ENCODE assay signal across 14 cellular contexts in genomic region chr19:7199613-7200533, GRCh38.
DNase-seq lines count a peak whose midpoint lies in the region; ATAC-seq and TF ChIP-seq lines count a peak whose summit lies in the region.
"Had no signal": no experiment of that assay in that cellular context is flagged by ENCODE, and none has a peak within 500 bp of the region (broad histone marks: within the 10 kb centered on the region; RNA-seq: fewer than 3 reads in every experiment).

No MANE protein-coding gene starts in this region.

- no peak for ATAC-seq in right cardiac atrium
- ATAC-seq: sciatic nerve had no signal

- H3K27me3 Mint-ChIP-seq in MCF 10A (ENCODE audit: insufficient read depth, unreplicated experiment): no peaks in the 10 kb centered on the region

- no peak for TF ChIP-seq POLR2A in esophagus muscularis mucosa (IDR thresholded peaks at IDR 0.05; ENCODE audit: low read depth)

- H3K27me3 ChIP-seq in mammary epithelial cell (ENCODE audit: insufficient read depth, low read length) (no peaks in the 10 kb centered on the region), right cardiac atrium (ENCODE audit: control insufficient read depth, insufficient read depth) (no peaks in the 10 kb centered on the region), skeletal muscle tissue (ENCODE audit: control insufficient read depth in 3 of 3, insufficient read depth in 3 of 3, low read length in 3 of 3) (no peaks in the 10 kb centered on the region), HAP-1 (ENCODE audit: low read depth) (no peaks in the 10 kb centered on the region), esophagus muscularis mucosa (no peaks in the 10 kb centered on the region)
- H3K27me3 ChIP-seq: ascending aorta, tibial nerve had no signal

- H3K9me3 Mint-ChIP-seq in MCF 10A (ENCODE audit: unreplicated experiment): no peaks in the 10 kb centered on the region

- H3K4me1 Mint-ChIP-seq in MCF 10A (ENCODE audit: insufficient read depth, unreplicated experiment): peaks cover 19% of the 10 kb centered on the region

- H3K36me3 Mint-ChIP-seq in MCF 10A (ENCODE audit: insufficient read depth, unreplicated experiment): no peaks in the 10 kb centered on the region

- no peaks in the 10 kb centered on the region for H4K20me1 ChIP-seq in mammary epithelial cell (ENCODE audit: insufficient read depth, low read length)

- BruUV-seq in MCF 10A (replicated peaks; lab: Mats Ljungman, UMichigan) (no TSS peak), mammary epithelial cell (replicated peaks; lab: Mats Ljungman, UMichigan) (no TSS peak)

- H3K79me2 ChIP-seq in mammary epithelial cell (ENCODE audit: insufficient read depth, low read length): no peaks in the 10 kb centered on the region

- H3K9ac ChIP-seq in mammary epithelial cell (ENCODE audit: insufficient read depth, low read length): no peak overlapping the region
- peak overlapping the region in 1 of 3 donors; percentile 10 for H3K9ac ChIP-seq in skeletal muscle tissue (ENCODE audit: low read depth in 1 of 3, low read length in 3 of 3)

- DNase-seq in MCF 10A (ENCODE audit: unreplicated experiment): peak; percentile 51
- no peak for DNase-seq in mammary epithelial cell
- peak; percentile 23 for DNase-seq in NCI-H526 treated with DMSO at 0.1 percent for 48 hours (lab: John Stamatoyannopoulos, UW)
- no peak for DNase-seq in right cardiac atrium
- no peak for DNase-seq in NCI-H128 (lab: John Stamatoyannopoulos, UW; ENCODE audit: unreplicated experiment)
- DNase-seq in HAP-1 (ENCODE audit: low spot score in 2 of 2): no peak
- DNase-seq in esophagus muscularis mucosa (ENCODE audit: extremely low spot score): no peak
- DNase-seq: activated CD8-positive, alpha-beta memory T cell treated with anti-CD3 and anti-CD28 coated beads, Interleukin-2, amount 50 U/mL, for 4 hours; effector memory CD4-positive, alpha-beta T cell; NCI-H2171 treated with DMSO at 0.1 percent for 48 hours had no signal

- intact Hi-C loops in MCF 10A (cut with micrococcal nuclease) (no loop called here), mammary epithelial cell (cut with micrococcal nuclease) (no loop called here), right cardiac atrium (cut with DNase I) (loop anchor here in 3 of 4 donors (2.0 to 5.0 kb wide), 2 partner anchors 91 to 92 kb away; partner anchors contain the start of gene INSR (in 2 of the 3)), esophagus muscularis mucosa (cut with DNase I) (loop anchor here (5.0 kb wide), 1 partner anchor 43 kb away; no protein-coding TSS in a partner anchor)

- H3K4me3 ChIP-seq in mammary epithelial cell (replicated peaks in 1 of 3; ENCODE audit: insufficient read depth in 1 of 3, low read depth in 2 of 3, low read length in 3 of 3): no peak overlapping the region
- H3K4me3 ChIP-seq in right cardiac atrium (ENCODE audit: low read length): no peak overlapping the region
- no peak overlapping the region for H3K4me3 ChIP-seq in skeletal muscle tissue (ENCODE audit: low read length in 3 of 3)
- no peak overlapping the region for H3K4me3 ChIP-seq in HAP-1
- no peak overlapping the region for H3K4me3 ChIP-seq in esophagus muscularis mucosa
- H3K4me3 ChIP-seq: tibial nerve had no signal

- H3K27ac ChIP-seq in mammary epithelial cell (ENCODE audit: insufficient read depth, low read depth, low read length): no peak overlapping the region
- peak overlapping the region; percentile 69 for H3K27ac ChIP-seq in right cardiac atrium (ENCODE audit: low read length)
- peak overlapping the region; percentile 30 for H3K27ac ChIP-seq in skeletal muscle tissue (ENCODE audit: low read depth, low read length)
- H3K27ac ChIP-seq in esophagus muscularis mucosa (replicated peaks in 1 of 4): no peak overlapping the region
- H3K27ac ChIP-seq: ascending aorta had no signal

- dilution Hi-C loops in mammary epithelial cell (cut with HindIII; ENCODE audit: low sequenced_read_pairs): no loop called here

- POLR2A ChIA-PET in MCF 10A (lab: Yijun Ruan, JAX): interaction anchor here (2.0 kb wide), 1 partner anchor 94 kb away, joined by 14 read pairs; the partner anchor contains the start of gene INSR

- TF ChIP-seq CTCF in MCF 10A (IDR thresholded peaks at IDR 0.05; ENCODE audit: unreplicated experiment) (no peak), mammary epithelial cell (conservative IDR thresholded peaks at IDR 0.05 in 1 of 2, IDR thresholded peaks at IDR 0.05 in 1 of 2; ENCODE audit: extremely low read depth in 1 of 2, insufficient read depth in 1 of 2, low read depth in 1 of 2, low read length in 2 of 2) (no peak), esophagus muscularis mucosa (IDR thresholded peaks at IDR 0.05) (no peak)

- no peak overlapping the region for H3K4me3 Mint-ChIP-seq in MCF 10A (ENCODE audit: unreplicated experiment)

- H3K27ac Mint-ChIP-seq in MCF 10A (ENCODE audit: low read depth, unreplicated experiment): no peak overlapping the region

- H3K4me1 ChIP-seq in mammary epithelial cell (ENCODE audit: insufficient read depth, low read length): peaks cover 10% of the 10 kb centered on the region
- H3K4me1 ChIP-seq in right cardiac atrium (ENCODE audit: control insufficient read depth, insufficient read depth, low read length): no peaks in the 10 kb centered on the region
- H3K4me1 ChIP-seq in skeletal muscle tissue (ENCODE audit: control insufficient read depth in 3 of 3, insufficient read depth in 3 of 3, low read length in 3 of 3): peaks cover 15 to 21% (median 18%) of the 10 kb centered on the region in 3 donors
- peaks cover 11% of the 10 kb centered on the region for H3K4me1 ChIP-seq in HAP-1
- peaks cover 23 to 37% (median 29%) of the 10 kb centered on the region in 4 donors for H3K4me1 ChIP-seq in esophagus muscularis mucosa

- no peaks in the 10 kb centered on the region for H3K36me3 ChIP-seq in mammary epithelial cell (ENCODE audit: insufficient read depth, low read length)
- no peaks in the 10 kb centered on the region for H3K36me3 ChIP-seq in skeletal muscle tissue (ENCODE audit: control insufficient read depth in 3 of 3, insufficient read depth in 3 of 3, low read length in 3 of 3)
- H3K36me3 ChIP-seq in HAP-1 (replicated peaks): no peaks in the 10 kb centered on the region
- H3K36me3 ChIP-seq in esophagus muscularis mucosa: no peaks in the 10 kb centered on the region
- H3K36me3 ChIP-seq: ascending aorta, tibial nerve had no signal

- WGBS in mammary epithelial cell (ENCODE audit: low coverage, missing lambda C conversion rate): 75% methylated on average over 12 of the region's 14 CpGs
- WGBS in right cardiac atrium: 71% methylated on average over 14 of the region's 14 CpGs
- WGBS in esophagus muscularis mucosa: 79% methylated on average over 14 of the region's 14 CpGs

- in situ Hi-C loops in mammary epithelial cell (cut with MboI; ENCODE audit: low sequenced_read_pairs in 2 of 2) (loop anchor here (10.0 kb wide), 1 partner anchor 95 kb away; the partner anchor contains the start of gene INSR (in 2 of the 2)), HAP-1 (cut with MboI; ENCODE audit: low sequenced_read_pairs) (loop anchor here (5.0 kb wide), 1 partner anchor 87 kb away; no protein-coding TSS in a partner anchor)

- no peak overlapping the region for H2AFZ ChIP-seq in mammary epithelial cell (ENCODE audit: low read depth, low read length)

- TF ChIP-seq EP300 in esophagus muscularis mucosa (IDR thresholded peaks at IDR 0.05): no peak

- CTCF ChIA-PET in MCF 10A (lab: Yijun Ruan, JAX) (interaction anchor here (0.6 to 0.8 kb wide), 3 partner anchors 23 to 1067 kb away, joined by 3 to 5 read pairs (median 3); no protein-coding TSS in a partner anchor), mammary epithelial cell (lab: Charles Lee; ENCODE audit: low non-redundant PET) (interaction anchor here (0.6 kb wide), 1 partner anchor 101 kb away, joined by 3 read pairs; no protein-coding TSS in a partner anchor)

- H3K9me3 ChIP-seq in mammary epithelial cell (replicated peaks; ENCODE audit: insufficient read depth, low read length): peaks cover 2% of the 10 kb centered on the region
- no peaks in the 10 kb centered on the region for H3K9me3 ChIP-seq in right cardiac atrium (ENCODE audit: control insufficient read depth, low read length)
- H3K9me3 ChIP-seq in skeletal muscle tissue (ENCODE audit: control insufficient read depth in 3 of 3, low read length in 3 of 3): no peaks in the 10 kb centered on the region
- no peaks in the 10 kb centered on the region for H3K9me3 ChIP-seq in HAP-1
- no peaks in the 10 kb centered on the region for H3K9me3 ChIP-seq in esophagus muscularis mucosa
- H3K9me3 ChIP-seq: ascending aorta, tibial nerve had no signal

- no peak overlapping the region for H3K4me2 ChIP-seq in mammary epithelial cell (ENCODE audit: insufficient read depth, low read depth, low read length)

Comparison
In these comparisons a context has a peak if more than half of its experiments do, and no peak if none do; other contexts are left out.
1. DNase-seq: peak in MCF 10A (single experiment) and NCI-H526 treated with DMSO at 0.1 percent for 48 hours (single experiment); none in mammary epithelial cell (single experiment), right cardiac atrium (0 of 3), NCI-H128 (single experiment), HAP-1 (0 of 2) and esophagus muscularis mucosa (single experiment).
2. H3K27ac ChIP-seq: peak in right cardiac atrium (single experiment) and skeletal muscle tissue (single experiment); none in mammary epithelial cell (single experiment) and esophagus muscularis mucosa (0 of 4).
3. intact Hi-C loops: an anchor here in right cardiac atrium (2.0 to 5.0 kb wide) and esophagus muscularis mucosa (5.0 kb wide); none called in MCF 10A and mammary epithelial cell.